In genomic region chr3:108970561-108970960, GRCh38 we compare ENCODE assay signal across 1 cellular context.
TF ChIP-seq lines count a peak whose summit lies in the region.

No MANE protein-coding gene starts in this region.

TF ChIP-seq in H1, 55 proteins besides CTCF, POLR2A, EP300 and RAD21 (continued from another document):
- TF ChIP-seq SRF (IDR thresholded peaks at IDR 0.05; ENCODE audit: low read depth, low read length), result no peak
- peak; percentile 21; the same call in 1 of the 2 replicates for TF ChIP-seq E2F6 (IDR thresholded peaks at IDR 0.05)
- no peak for TF ChIP-seq JUND (IDR thresholded peaks at IDR 0.05; ENCODE audit: low read length)
- no peak for TF ChIP-seq CHD1 (IDR thresholded peaks at IDR 0.05; ENCODE audit: low read depth, low read length)
- TF ChIP-seq GABPA (IDR thresholded peaks at IDR 0.05; ENCODE audit: borderline replicate concordance, insufficient read depth, low read length), result no peak
